ENCODE assay signal across 13 cellular contexts in genomic region chr16:70703835-70704381, GRCh38. TPM values are rescaled to one million over a fixed set of nuclear protein-coding genes. Genes with fewer than 3 reads are reported as not detected.
DNase-seq lines count a peak whose midpoint lies in the region; TF ChIP-seq lines count a peak whose summit lies in the region.
"Had no signal": no experiment of that assay in that cellular context is flagged by ENCODE, and none has a peak within 500 bp of the region (broad histone marks: within the 10 kb centered on the region; RNA-seq: fewer than 3 reads in every experiment).

No MANE protein-coding gene starts in this region.

- H3K9me3 ChIP-seq in Peyer's patch (no peaks in the 10 kb centered on the region), colonic mucosa (no peaks in the 10 kb centered on the region), muscle layer of colon (ENCODE audit: low read length) (no peaks in the 10 kb centered on the region), stomach smooth muscle (ENCODE audit: control insufficient read depth in 2 of 2, low read length in 2 of 2) (no peaks in the 10 kb centered on the region)

- H3K4me3 ChIP-seq in Peyer's patch = no peak overlapping the region
- H3K4me3 ChIP-seq in colonic mucosa = no peak overlapping the region
- no peak overlapping the region for H3K4me3 ChIP-seq in muscle layer of colon (ENCODE audit: low read depth in 1 of 2, low read length in 2 of 2)
- H3K4me3 ChIP-seq in stomach smooth muscle (ENCODE audit: low read length in 2 of 2) = peak overlapping the region in 1 of 2 donors; percentile 29
- no peak overlapping the region for H3K4me3 ChIP-seq in H7 (ENCODE audit: insufficient read depth, low read depth, low read length)
- no peak overlapping the region for H3K4me3 ChIP-seq in lower leg skin (ENCODE audit: low read depth, poor library complexity, severe bottlenecking)

- intact Hi-C loops in colonic mucosa (cut with DNase I) = no loop called here
- intact Hi-C loops in lower leg skin (cut with DNase I; ENCODE audit: low total_unique reads) = no loop called here

- 70 to 87% methylated on average over 4 to 5 of the region's 6 CpGs for WGBS in lower leg skin, 2 donors

- no peak for TF ChIP-seq CTCF in Peyer's patch (IDR thresholded peaks at IDR 0.05)
- TF ChIP-seq CTCF in colonic mucosa (IDR thresholded peaks at IDR 0.05) = no peak
- no peak for TF ChIP-seq CTCF in lower leg skin (IDR thresholded peaks at IDR 0.05)

- no peak overlapping the region for H3K9ac ChIP-seq in colonic mucosa (ENCODE audit: low read depth in 2 of 2, low read length in 2 of 2)
- H3K9ac ChIP-seq in muscle layer of colon (ENCODE audit: low read length) = peak overlapping the region; percentile 23
- H3K9ac ChIP-seq in stomach smooth muscle (ENCODE audit: low read length in 2 of 2) = peak overlapping the region; percentile 62 to 75

- TF ChIP-seq POLR2A in Peyer's patch (IDR thresholded peaks at IDR 0.05) (no peak), lower leg skin (IDR thresholded peaks at IDR 0.05) (no peak)

- H3K27ac ChIP-seq in Peyer's patch (peak overlapping the region; percentile 37 to 87 (median 52)), colonic mucosa (peak overlapping the region; percentile 61), muscle layer of colon (ENCODE audit: low read depth, low read length) (peak overlapping the region; percentile 90), stomach smooth muscle (ENCODE audit: low read length) (peak overlapping the region; percentile 98)

- H3K4me1 ChIP-seq in Peyer's patch = peaks cover 0 to 50% (median 0%) of the 10 kb centered on the region in 4 donors
- no peaks in the 10 kb centered on the region for H3K4me1 ChIP-seq in colonic mucosa
- H3K4me1 ChIP-seq in muscle layer of colon (ENCODE audit: insufficient read depth, low read length) = peaks cover 97% of the 10 kb centered on the region
- H3K4me1 ChIP-seq in stomach smooth muscle (ENCODE audit: control insufficient read depth, insufficient read depth, low read length) = peaks cover 96% of the 10 kb centered on the region

- DNase-seq in Peyer's patch = no peak
- DNase-seq in colonic mucosa = no peak
- DNase-seq in CD1c-positive myeloid dendritic cell (ENCODE audit: extremely low spot score) = no peak
- DNase-seq in NOMO-1 (lab: John Stamatoyannopoulos, UW; ENCODE audit: unreplicated experiment in 2 of 2) = no peak
- no peak for DNase-seq in H7
- DNase-seq in lower leg skin (ENCODE audit: low spot score in 2 of 2) = no peak
- DNase-seq: activated CD4-positive, alpha-beta T cell treated with anti-CD3 and anti-CD28 coated beads, Interleukin-2, amount 10 ng/mL, durations not matched to agents 24 days and 14 days; COR-L47; foreskin melanocyte; NK-92 treated with Interleukin-12 subunit alpha and Interleukin-12 subunit beta, amount 100 ng/mL, for 24 hours; SW 1271 had no signal

- H3K36me3 ChIP-seq in Peyer's patch = peaks cover 0 to 7% (median 0%) of the 10 kb centered on the region in 3 donors
- no peaks in the 10 kb centered on the region for H3K36me3 ChIP-seq in colonic mucosa
- H3K36me3 ChIP-seq in muscle layer of colon (ENCODE audit: insufficient read depth, low read length) = no peaks in the 10 kb centered on the region
- H3K36me3 ChIP-seq in stomach smooth muscle (ENCODE audit: control insufficient read depth in 2 of 2, insufficient read depth in 2 of 2, low read length in 2 of 2) = no peaks in the 10 kb centered on the region
- no peaks in the 10 kb centered on the region; the same call in 1 of the 2 replicates for H3K36me3 ChIP-seq in H7 (replicated peaks; ENCODE audit: control insufficient read depth, insufficient read depth, low read length)

- no peaks in the 10 kb centered on the region for H3K27me3 ChIP-seq in Peyer's patch
- H3K27me3 ChIP-seq in colonic mucosa = no peaks in the 10 kb centered on the region
- no peaks in the 10 kb centered on the region for H3K27me3 ChIP-seq in muscle layer of colon (ENCODE audit: control insufficient read depth in 1 of 2, insufficient read depth in 2 of 2, low read length in 2 of 2)
- no peaks in the 10 kb centered on the region for H3K27me3 ChIP-seq in stomach smooth muscle (ENCODE audit: control insufficient read depth in 1 of 2, insufficient read depth in 2 of 2, low read length in 2 of 2)
- H3K27me3 ChIP-seq in H7 (ENCODE audit: control insufficient read depth, insufficient read depth, low read length) = no peaks in the 10 kb centered on the region

RNA-seq across cellular contexts. Expression of gene MTSS2, which starts 18.1 kb away (rescaled TPM):
- total RNA-seq in Peyer's patch (100 to 1,000 TPM in 1 of 4 donors, 10 to 100 TPM in 3; 12.1 to 115 (median 30.4) TPM), colonic mucosa (10 to 100 TPM; 15.5 to 25.3 TPM), lower leg skin (10 to 100 TPM; 18.4 to 55.5 (median 25.2) TPM)
- total RNA-seq in H7 (2014; rRNA removed; shearing (Covaris generic)) = 30.7 and 44.8 TPM in 2 replicates

RNA-seq across cellular contexts. Expression of gene IL34, which starts 57.5 kb away (rescaled TPM):
- 10 to 100 TPM in 1 of 4 donors, 1 to 10 TPM in 3; 1.6 to 23.1 (median 2.6) TPM for total RNA-seq in Peyer's patch
- 1 to 10 TPM; 1.1 to 2.8 TPM for total RNA-seq in colonic mucosa
- 8.5 and 8.8 TPM in 2 replicates for total RNA-seq in H7 (2014; rRNA removed; shearing (Covaris generic))
- total RNA-seq in lower leg skin = 100 to 1,000 TPM in 3 of 4 donors, 10 to 100 TPM in 1; 96.9 to 158 (median 129) TPM

Comparison
In these comparisons a context has a peak if more than half of its experiments do, and no peak if none do; other contexts are left out.
1. H3K9ac ChIP-seq: peak in muscle layer of colon (single experiment) and stomach smooth muscle (2 of 2); none in colonic mucosa (0 of 2).
2. RNA of gene IL34, which starts 57.5 kb away (total RNA-seq): 96.9 to 158 TPM in lower leg skin; 8.5 to 8.8 TPM in H7, 1.6 to 23.1 TPM in Peyer's patch and 1.1 to 2.8 TPM in colonic mucosa; every median in the first group is over 4 times any median in the second.
3. Peak in every context shown above with its lines, with median percentiles within 50 percentile points of each other: H3K27ac ChIP-seq.